Comparison of ENCODE assay signal across 8 cellular contexts in the genomic region with DNA sequence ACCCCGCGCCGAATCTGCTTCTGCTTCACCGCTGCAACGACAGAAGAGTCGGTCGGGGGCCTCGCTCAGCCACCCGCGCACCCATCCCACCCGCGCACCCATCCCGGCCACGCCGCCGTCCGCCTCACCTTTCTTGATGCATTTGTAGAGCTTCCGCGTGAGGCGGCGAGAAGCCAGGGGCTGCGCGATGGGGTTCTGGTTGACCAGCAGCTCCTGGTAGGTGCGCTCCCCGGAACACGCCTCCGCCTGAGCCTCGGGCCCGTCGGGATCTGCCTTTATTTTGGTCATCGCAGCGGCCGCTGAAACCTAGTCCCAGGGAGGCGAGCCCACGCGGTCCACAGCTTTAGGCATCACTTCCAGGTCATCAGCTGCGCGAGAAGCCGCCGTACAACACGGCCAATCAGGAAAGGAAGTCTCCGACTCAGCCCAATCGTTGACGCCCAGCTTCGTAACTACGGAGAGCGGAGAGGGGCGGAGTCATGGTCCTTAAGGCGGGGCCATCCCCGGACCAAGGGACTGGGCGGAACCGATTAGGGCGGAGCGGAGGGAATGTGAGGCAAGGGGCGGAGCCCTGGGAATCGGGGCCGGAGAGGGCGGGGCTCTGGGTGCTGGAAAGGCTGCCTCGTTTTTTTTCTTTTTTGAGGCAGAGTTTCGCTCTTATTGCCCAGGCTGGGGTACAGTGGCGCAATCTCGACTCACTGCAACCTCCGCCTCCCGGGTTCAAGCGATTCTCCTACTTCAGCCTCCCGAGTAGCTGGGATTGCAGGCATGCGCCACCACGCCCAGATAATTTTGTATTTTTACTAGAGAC. TPM values are rescaled to one million over a fixed set of nuclear protein-coding genes. Genes with fewer than 3 reads are reported as not detected.
DNase-seq lines count a peak whose midpoint lies in the region; ATAC-seq and FAIRE-seq lines count a peak whose summit lies in the region.

A gene (minus strand): TSS at position 356 of the 811 bp plus-strand sequence. CDS start 68 bp downstream, at position 288.

- intact Hi-C loops in activated CD4-positive, alpha-beta T cell treated with anti-CD3 and anti-CD28 coated beads for 36 hours (cut with DNase I, micrococcal nuclease): loop anchor here (1.0 to 5.0 kb wide), 11 partner anchors 22 to 1404 kb away; a partner anchor contains a TSS

- H3K9me3 Mint-ChIP-seq in activated CD4-positive, alpha-beta T cell treated with anti-CD3 and anti-CD28 coated beads for 36 hours (ENCODE audit: low read depth): no peaks in the 10 kb centered on the region

- CTCF ChIA-PET in activated CD4-positive, alpha-beta T cell treated with anti-CD3 and anti-CD28 coated beads for 36 hours (lab: Charles Lee): interaction anchor here (0.5 to 16.3 kb wide), 10 partner anchors 8 to 1119 kb away, joined by 3 to 137 read pairs (median 4); no protein-coding TSS in a partner anchor

- POLR2A ChIA-PET in activated CD4-positive, alpha-beta T cell treated with anti-CD3 and anti-CD28 coated beads for 36 hours (lab: Charles Lee): interaction anchor here (0.7 to 1.3 kb wide), 6 partner anchors 10 to 1753 kb away, joined by 3 to 15 read pairs (median 4); a partner anchor contains a TSS

- FAIRE-seq in colon (lab: Jason Lieb, UNC): peak; percentile 95

- H3K27me3 Mint-ChIP-seq in activated CD4-positive, alpha-beta T cell treated with anti-CD3 and anti-CD28 coated beads for 36 hours: no peaks in the 10 kb centered on the region

- H3K4me3 Mint-ChIP-seq in activated CD4-positive, alpha-beta T cell treated with anti-CD3 and anti-CD28 coated beads for 36 hours: peak within 1 kb of the TSS; percentile 97

- DNase-seq in Ammon's horn (ENCODE audit: low spot score): peak; percentile 100
- DNase-seq in GM19238 (ENCODE audit: insufficient read length, low spot score): peak; percentile 89
- DNase-seq in NCI-H524 (lab: John Stamatoyannopoulos, UW): peak; percentile 94 to 97
- DNase-seq in activated CD4-positive, alpha-beta T cell treated with anti-CD3 and anti-CD28 coated beads for 36 hours: peak; percentile 99
- DNase-seq in kidney glomerular epithelial cell (lab: John Stamatoyannopoulos, UW): peak; percentile 98
- peak; percentile 94 to 97 for DNase-seq in stimulated activated CD4-positive, alpha-beta T cell treated with anti-CD3 and anti-CD28 coated beads, Interleukin-1b, Interleukin-23, amount 100 ng/mL, for 1 hour (ENCODE audit: low read depth in 2 of 2)

- peaks cover 47% of the 10 kb centered on the region for H3K4me1 Mint-ChIP-seq in activated CD4-positive, alpha-beta T cell treated with anti-CD3 and anti-CD28 coated beads for 36 hours

- peak; percentile 98 for ATAC-seq in HG03442 (IDR thresholded peaks at IDR 0.05; ENCODE audit: unreplicated experiment)
- ATAC-seq in activated CD4-positive, alpha-beta T cell treated with anti-CD3 and anti-CD28 coated beads for 36 hours: peak; percentile 99

- H3K36me3 Mint-ChIP-seq in activated CD4-positive, alpha-beta T cell treated with anti-CD3 and anti-CD28 coated beads for 36 hours (ENCODE audit: low read depth): peaks cover 38% of the 10 kb centered on the region

- H3K27ac Mint-ChIP-seq in activated CD4-positive, alpha-beta T cell treated with anti-CD3 and anti-CD28 coated beads for 36 hours: peak within 1 kb of the TSS; percentile 86

RNA-seq across cellular contexts. Expression of the gene that starts here (rescaled TPM):
- 100 to 1,000 TPM; 244 TPM for total RNA-seq in activated CD4-positive, alpha-beta T cell treated with anti-CD3 and anti-CD28 coated beads for 36 hours

Comparison
In these comparisons a context has a peak if more than half of its experiments do, and no peak if none do; other contexts are left out.
1. Peak in every context shown above with its lines: DNase-seq and ATAC-seq.